Comparison of ENCODE assay signal across 18 cellular contexts in the genomic region with DNA sequence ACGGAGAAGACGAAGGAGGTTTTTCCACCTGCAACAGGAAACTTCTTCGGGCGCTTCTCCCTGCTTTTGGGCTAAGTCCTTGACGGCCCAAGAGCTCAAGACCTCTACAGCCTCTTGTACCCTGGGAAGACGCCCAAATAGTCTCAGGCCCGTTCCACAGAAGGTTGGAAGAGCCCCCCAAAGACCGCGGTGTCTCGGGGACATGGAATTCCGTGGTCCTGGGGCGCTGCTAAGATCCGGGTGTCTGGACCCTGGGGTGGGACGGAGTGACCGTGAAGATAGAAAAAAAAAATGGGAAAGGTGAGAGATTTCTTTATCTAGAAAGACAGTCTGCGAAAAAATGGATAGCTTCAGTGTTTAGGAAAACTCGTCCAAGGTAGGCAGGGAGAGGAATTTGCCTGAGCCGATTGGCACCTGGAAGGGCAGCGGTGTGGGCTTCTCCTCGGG. TPM values are rescaled to one million over a fixed set of nuclear protein-coding genes. Genes with fewer than 3 reads are reported as not detected.
DNase-seq lines count a peak whose midpoint lies in the region; ATAC-seq and TF ChIP-seq lines count a peak whose summit lies in the region.
"Had no signal": no experiment of that assay in that cellular context is flagged by ENCODE, and none has a peak within 500 bp of the region (broad histone marks: within the 10 kb centered on the region; RNA-seq: fewer than 3 reads in every experiment).

No MANE protein-coding gene starts in this region.

- H3K9me3 Mint-ChIP-seq in activated naive CD4-positive, alpha-beta T cell treated with anti-CD3 and anti-CD28 coated beads, Interleukin-2, amount 10 ng/mL, durations not matched to agents 7 days and 5 days = no peaks in the 10 kb centered on the region
- H3K9me3 Mint-ChIP-seq in activated B cell treated with CpG ODN at 0.5 μM for 24 hours = no peaks in the 10 kb centered on the region
- no peaks in the 10 kb centered on the region for H3K9me3 Mint-ChIP-seq in activated T-helper 1 cell treated with anti-CD3 and anti-CD28 coated beads, Interleukin-12 subunit alpha, Interleukin-12 subunit beta, Interleukin-2, Interleukin-4 antibody, amounts not matched to agents 30 ng/mL and 10 ng/mL and 1 ng/mL, durations not matched to agents 14 hours and 24 hours and 36 hours
- H3K9me3 Mint-ChIP-seq: activated T-cell treated with anti-CD3 and anti-CD28 coated beads, Interleukin-2, amount 50 U/mL, for 4 hours had no signal

- TF ChIP-seq POLR2A in suprapubic skin (IDR thresholded peaks at IDR 0.05) = no peak

- H3K27me3 ChIP-seq in iPS-18a (ENCODE audit: control insufficient read depth, insufficient read depth, low read length) = peaks cover 100% of the 10 kb centered on the region
- H3K27me3 ChIP-seq in suprapubic skin = peaks cover 100% of the 10 kb centered on the region

- no peak for TF ChIP-seq EP300 in suprapubic skin (IDR thresholded peaks at IDR 0.05)

- CTCF ChIA-PET in activated naive CD4-positive, alpha-beta T cell treated with anti-CD3 and anti-CD28 coated beads, Interleukin-2, amount 10 ng/mL, durations not matched to agents 7 days and 5 days (lab: Charles Lee) = no interaction called here
- CTCF ChIA-PET in activated B cell treated with CpG ODN at 0.5 μM for 24 hours (lab: Charles Lee) = interaction anchor here (0.7 kb wide), 1 partner anchor 342 kb away, joined by 3 read pairs; no protein-coding TSS in a partner anchor

- H3K4me1 Mint-ChIP-seq in activated naive CD4-positive, alpha-beta T cell treated with anti-CD3 and anti-CD28 coated beads, Interleukin-2, amount 10 ng/mL, durations not matched to agents 7 days and 5 days = peaks cover 36% of the 10 kb centered on the region
- peaks cover 39% of the 10 kb centered on the region for H3K4me1 Mint-ChIP-seq in activated B cell treated with CpG ODN at 0.5 μM for 24 hours
- peaks cover 15% of the 10 kb centered on the region for H3K4me1 Mint-ChIP-seq in activated T-helper 1 cell treated with anti-CD3 and anti-CD28 coated beads, Interleukin-12 subunit alpha, Interleukin-12 subunit beta, Interleukin-2, Interleukin-4 antibody, amounts not matched to agents 30 ng/mL and 10 ng/mL and 1 ng/mL, durations not matched to agents 14 hours and 24 hours and 36 hours (ENCODE audit: low read depth)

- peaks cover 100% of the 10 kb centered on the region for H3K27me3 Mint-ChIP-seq in activated naive CD4-positive, alpha-beta T cell treated with anti-CD3 and anti-CD28 coated beads, Interleukin-2, amount 10 ng/mL, durations not matched to agents 7 days and 5 days
- peaks cover 77% of the 10 kb centered on the region for H3K27me3 Mint-ChIP-seq in activated B cell treated with CpG ODN at 0.5 μM for 24 hours
- peaks cover 87% of the 10 kb centered on the region for H3K27me3 Mint-ChIP-seq in activated T-helper 1 cell treated with anti-CD3 and anti-CD28 coated beads, Interleukin-12 subunit alpha, Interleukin-12 subunit beta, Interleukin-2, Interleukin-4 antibody, amounts not matched to agents 30 ng/mL and 10 ng/mL and 1 ng/mL, durations not matched to agents 14 hours and 24 hours and 36 hours (ENCODE audit: insufficient read depth)

- H3K4me3 ChIP-seq in iPS-18a (ENCODE audit: low read length) (peak overlapping the region; percentile 60), suprapubic skin (peak overlapping the region; percentile 28)
- H3K4me3 ChIP-seq: GM23248, lung had no signal

- H3K9me3 ChIP-seq in iPS-18a (ENCODE audit: control insufficient read depth, low read depth, low read length) (no peaks in the 10 kb centered on the region), suprapubic skin (no peaks in the 10 kb centered on the region)
- H3K9me3 ChIP-seq: breast epithelium, heart right ventricle, stomach had no signal

- H3K27ac ChIP-seq in iPS-18a (ENCODE audit: low read length) (no peak overlapping the region), suprapubic skin (no peak overlapping the region)
- H3K27ac ChIP-seq: breast epithelium, GM23248, heart right ventricle, stomach had no signal

- no peak for DNase-seq in activated naive CD4-positive, alpha-beta T cell treated with anti-CD3 and anti-CD28 coated beads, Interleukin-2, amount 10 ng/mL, durations not matched to agents 7 days and 5 days
- no peak for DNase-seq in activated naive CD4-positive, alpha-beta T cell treated with Interleukin-2 at 50 U/mL for 16 hours
- DNase-seq in activated B cell treated with CpG ODN at 0.5 μM for 24 hours = no peak
- no peak for DNase-seq in suprapubic skin (ENCODE audit: low spot score in 2 of 2)
- no peak for DNase-seq in activated T-helper 1 cell treated with anti-CD3 and anti-CD28 coated beads, Interleukin-12 subunit alpha, Interleukin-12 subunit beta, Interleukin-2, Interleukin-4 antibody, amounts not matched to agents 30 ng/mL and 10 ng/mL and 1 ng/mL, durations not matched to agents 14 hours and 24 hours and 36 hours (ENCODE audit: low spot score)
- no peak for DNase-seq in nucleus accumbens (lab: John Stamatoyannopoulos, UW)
- DNase-seq in midbrain (lab: John Stamatoyannopoulos, UW) = no peak
- DNase-seq: activated T-cell treated with anti-CD3 and anti-CD28 coated beads, Interleukin-2, amount 50 U/mL, for 4 hours; heart right ventricle; Karpas-422; NCI-H1930; stomach had no signal

- H3K4me1 ChIP-seq in iPS-18a (ENCODE audit: control insufficient read depth, low read depth, low read length) (peaks cover 38% of the 10 kb centered on the region), suprapubic skin (peaks cover 38% of the 10 kb centered on the region)

- WGBS in suprapubic skin = 6% methylated on average over 18 of the region's 20 CpGs

- intact Hi-C loops in activated B cell treated with CpG ODN at 0.5 μM for 24 hours (cut with micrococcal nuclease) = loop anchor here (10.0 kb wide), 1 partner anchor 1528 kb away; a partner anchor contains a TSS
- intact Hi-C loops in activated T-helper 1 cell treated with anti-CD3 and anti-CD28 coated beads, Interleukin-12 subunit alpha, Interleukin-12 subunit beta, Interleukin-2, Interleukin-4 antibody, amounts not matched to agents 30 ng/mL and 10 ng/mL and 1 ng/mL, durations not matched to agents 14 hours and 24 hours and 36 hours (cut with micrococcal nuclease) = loop anchor here (2.0 kb wide), 1 partner anchor 1530 kb away; no protein-coding TSS in a partner anchor

- no peak overlapping the region for H3K9ac ChIP-seq in iPS-18a (ENCODE audit: low read length)
- H3K9ac ChIP-seq: GM23248 had no signal

- peak overlapping the region; percentile 34 for H3K27ac Mint-ChIP-seq in activated naive CD4-positive, alpha-beta T cell treated with anti-CD3 and anti-CD28 coated beads, Interleukin-2, amount 10 ng/mL, durations not matched to agents 7 days and 5 days
- H3K27ac Mint-ChIP-seq in activated B cell treated with CpG ODN at 0.5 μM for 24 hours = no peak overlapping the region
- H3K27ac Mint-ChIP-seq in activated T-helper 1 cell treated with anti-CD3 and anti-CD28 coated beads, Interleukin-12 subunit alpha, Interleukin-12 subunit beta, Interleukin-2, Interleukin-4 antibody, amounts not matched to agents 30 ng/mL and 10 ng/mL and 1 ng/mL, durations not matched to agents 14 hours and 24 hours and 36 hours = no peak overlapping the region

- ATAC-seq in activated B cell treated with CpG ODN at 0.5 μM for 24 hours (ENCODE audit: low read depth) = no peak

- POLR2A ChIA-PET in activated B cell treated with CpG ODN at 0.5 μM for 24 hours (lab: Charles Lee) = no interaction called here

- no peak overlapping the region for H3K4me3 Mint-ChIP-seq in activated naive CD4-positive, alpha-beta T cell treated with anti-CD3 and anti-CD28 coated beads, Interleukin-2, amount 10 ng/mL, durations not matched to agents 7 days and 5 days
- peak overlapping the region; percentile 5 for H3K4me3 Mint-ChIP-seq in activated B cell treated with CpG ODN at 0.5 μM for 24 hours
- no peak overlapping the region for H3K4me3 Mint-ChIP-seq in activated T-helper 1 cell treated with anti-CD3 and anti-CD28 coated beads, Interleukin-12 subunit alpha, Interleukin-12 subunit beta, Interleukin-2, Interleukin-4 antibody, amounts not matched to agents 30 ng/mL and 10 ng/mL and 1 ng/mL, durations not matched to agents 14 hours and 24 hours and 36 hours

- H3K36me3 ChIP-seq in iPS-18a (ENCODE audit: control insufficient read depth, low read depth, low read length) (no peaks in the 10 kb centered on the region), suprapubic skin (no peaks in the 10 kb centered on the region)
- H3K36me3 ChIP-seq: breast epithelium, heart right ventricle, stomach had no signal

- H3K36me3 Mint-ChIP-seq in activated naive CD4-positive, alpha-beta T cell treated with anti-CD3 and anti-CD28 coated beads, Interleukin-2, amount 10 ng/mL, durations not matched to agents 7 days and 5 days = peaks cover 3% of the 10 kb centered on the region
- no peaks in the 10 kb centered on the region for H3K36me3 Mint-ChIP-seq in activated B cell treated with CpG ODN at 0.5 μM for 24 hours (ENCODE audit: low read depth)
- peaks cover 5% of the 10 kb centered on the region for H3K36me3 Mint-ChIP-seq in activated T-helper 1 cell treated with anti-CD3 and anti-CD28 coated beads, Interleukin-12 subunit alpha, Interleukin-12 subunit beta, Interleukin-2, Interleukin-4 antibody, amounts not matched to agents 30 ng/mL and 10 ng/mL and 1 ng/mL, durations not matched to agents 14 hours and 24 hours and 36 hours (ENCODE audit: low read depth)

- TF ChIP-seq CTCF in activated B cell treated with CpG ODN at 0.5 μM for 24 hours (IDR thresholded peaks at IDR 0.05) = no peak
- no peak for TF ChIP-seq CTCF in suprapubic skin (IDR thresholded peaks at IDR 0.05)

RNA-seq across cellular contexts. Expression of a gene that starts 0.4 kb away (rescaled TPM):
- total RNA-seq in activated B cell treated with CpG ODN at 0.5 μM for 24 hours = not detected in 2 replicates
- total RNA-seq in suprapubic skin = not detected
- not detected in 2 replicates for total RNA-seq in activated T-helper 1 cell treated with anti-CD3 and anti-CD28 coated beads, Interleukin-12 subunit alpha, Interleukin-12 subunit beta, Interleukin-2, Interleukin-4 antibody, amounts not matched to agents 30 ng/mL and 10 ng/mL and 1 ng/mL, durations not matched to agents 14 hours and 24 hours and 36 hours
- total RNA-seq: activated T-cell treated with anti-CD3 and anti-CD28 coated beads, Interleukin-2, amount 50 U/mL, for 4 hours; breast epithelium; epithelial cell of proximal tubule; GM23248; heart right ventricle; lung; pulmonary artery endothelial cell had no signal
